7 cellular contexts compared by ENCODE assay signal in genomic region chr12:11547271-11547646, GRCh38.
DNase-seq lines count a peak whose midpoint lies in the region; ATAC-seq, FAIRE-seq and TF ChIP-seq lines count a peak whose summit lies in the region.
"Not testable (repeated sequence)": the region's sequence is repeated elsewhere in the genome, so short reads cannot be mapped to it uniquely, and the experiment has no call there.

No MANE protein-coding gene starts in this region.

- intact Hi-C loops in CD4-positive, alpha-beta memory T cell (cut with micrococcal nuclease) = loop anchor here (5.0 kb wide), 1 partner anchor 375 kb away; the partner anchor contains the start of gene SMIM10L1
- intact Hi-C loops in kidney (cut with DNase I) = not testable (repeated sequence)

- H3K27ac ChIP-seq in CD4-positive, alpha-beta memory T cell (ENCODE audit: low read depth, low read length) = peak overlapping the region; percentile 57
- H3K27ac ChIP-seq in KOPT-K1 (ENCODE audit: low read depth, low read length, poor library complexity, severe bottlenecking) = peak overlapping the region; percentile 92
- not testable (repeated sequence) for H3K27ac ChIP-seq in SJSA1; kidney (ENCODE audit: low read depth in 2 of 2, low read length in 2 of 2)
- peak overlapping the region in 1 of 2 donors; percentile 78 for H3K27ac ChIP-seq in coronary artery

- H3K4me1 ChIP-seq in CD4-positive, alpha-beta memory T cell (ENCODE audit: insufficient read depth, low read length) = peaks cover 45% of the 10 kb centered on the region
- H3K4me1 ChIP-seq in SJSA1 (replicated peaks); kidney (ENCODE audit: control insufficient read depth in 1 of 2, insufficient read depth in 1 of 2, low read depth in 1 of 2, low read length in 2 of 2): not testable (repeated sequence)

- not testable (repeated sequence) for ATAC-seq in activated T-helper 17 cell treated with anti-CD3 and anti-CD28 coated beads, Interleukin-2, amount 50 U/mL, for 72 hours (replicated peaks)

- H3K4me3 ChIP-seq in CD4-positive, alpha-beta memory T cell (ENCODE audit: low read length in 2 of 2); kidney (ENCODE audit: low read length in 2 of 2): not testable (repeated sequence)
- H3K4me3 ChIP-seq in SJSA1 = peak overlapping the region; percentile 42
- peak overlapping the region; percentile 75 for H3K4me3 ChIP-seq in coronary artery

- DNase-seq in CD4-positive, alpha-beta memory T cell; SJSA1 (ENCODE audit: low read depth in 1 of 2, low spot score in 2 of 2); coronary artery (ENCODE audit: low spot score): not testable (repeated sequence)
- DNase-seq in kidney = peak; percentile 64
- DNase-seq in stimulated activated CD4-positive, alpha-beta T cell treated with anti-CD3 and anti-CD28 coated beads, Interleukin-12 subunit alpha, Interleukin-12 subunit beta, amount 100 ng/mL, for 4 hours = peak; percentile 13

- H3K27me3 Mint-ChIP-seq in CD4-positive, alpha-beta memory T cell; activated T-helper 17 cell treated with anti-CD3 and anti-CD28 coated beads, Interleukin-2, amount 50 U/mL, for 72 hours: not testable (repeated sequence)

- CTCF ChIA-PET in CD4-positive, alpha-beta memory T cell (lab: Charles Lee; ENCODE audit: partially characterized antibody) = interaction anchor here (0.8 to 3.4 kb wide), 3 partner anchors 9 to 486 kb away, joined by 3 to 30 read pairs (median 3); no protein-coding TSS in a partner anchor

- H3K9me3 ChIP-seq in CD4-positive, alpha-beta memory T cell (ENCODE audit: control insufficient read depth in 1 of 2, low read length in 2 of 2); KOPT-K1 (ENCODE audit: insufficient read depth, low read length, poor library complexity, severe bottlenecking); SJSA1 (replicated peaks); kidney (ENCODE audit: control insufficient read depth in 1 of 2, low read length in 2 of 2): not testable (repeated sequence)

- not testable (repeated sequence) for FAIRE-seq in kidney (lab: Jason Lieb, UNC)

- not testable (repeated sequence) for H3K9ac ChIP-seq in kidney (ENCODE audit: low read length in 2 of 2)

- not testable (repeated sequence) for H3K27me3 ChIP-seq in CD4-positive, alpha-beta memory T cell (ENCODE audit: insufficient read depth, low read length); SJSA1 (replicated peaks)

- H3K9me3 Mint-ChIP-seq in CD4-positive, alpha-beta memory T cell; activated T-helper 17 cell treated with anti-CD3 and anti-CD28 coated beads, Interleukin-2, amount 50 U/mL, for 72 hours: not testable (repeated sequence)

- peaks cover 30 to 60% (median 46%) of the 10 kb centered on the region in 4 donors for H3K4me1 Mint-ChIP-seq in CD4-positive, alpha-beta memory T cell
- H3K4me1 Mint-ChIP-seq in activated T-helper 17 cell treated with anti-CD3 and anti-CD28 coated beads, Interleukin-2, amount 50 U/mL, for 72 hours = peaks cover 26% of the 10 kb centered on the region

- H3K4me3 Mint-ChIP-seq in CD4-positive, alpha-beta memory T cell = peak overlapping the region in 1 of 8 donors; percentile 75
- peak overlapping the region; percentile 84 for H3K4me3 Mint-ChIP-seq in activated T-helper 17 cell treated with anti-CD3 and anti-CD28 coated beads, Interleukin-2, amount 50 U/mL, for 72 hours

- H3K36me3 Mint-ChIP-seq in CD4-positive, alpha-beta memory T cell; activated T-helper 17 cell treated with anti-CD3 and anti-CD28 coated beads, Interleukin-2, amount 50 U/mL, for 72 hours (ENCODE audit: low read depth): not testable (repeated sequence)

- POLR2A ChIA-PET in CD4-positive, alpha-beta memory T cell (lab: Charles Lee; ENCODE audit: partially characterized antibody) = interaction anchor here (0.5 to 1.4 kb wide), 2 partner anchors 41 to 810 kb away, joined by 3 read pairs; no protein-coding TSS in a partner anchor

- TF ChIP-seq CTCF in coronary artery (IDR thresholded peaks at IDR 0.05); kidney (IDR thresholded peaks at IDR 0.05; ENCODE audit: borderline replicate concordance, extremely low read depth, insufficient read depth): not testable (repeated sequence)

- peak overlapping the region in 3 of 7 donors; percentile 64 to 95 (median 81) for H3K27ac Mint-ChIP-seq in CD4-positive, alpha-beta memory T cell
- not testable (repeated sequence) for H3K27ac Mint-ChIP-seq in activated T-helper 17 cell treated with anti-CD3 and anti-CD28 coated beads, Interleukin-2, amount 50 U/mL, for 72 hours

- H3K36me3 ChIP-seq in CD4-positive, alpha-beta memory T cell (ENCODE audit: insufficient read depth, low read length); KOPT-K1 (ENCODE audit: insufficient read depth, low read length); SJSA1; kidney (ENCODE audit: control insufficient read depth in 1 of 2, insufficient read depth in 2 of 2, low read length in 2 of 2): not testable (repeated sequence)
